Comparison of ENCODE assay signal across 9 cellular contexts in the genomic region with DNA sequence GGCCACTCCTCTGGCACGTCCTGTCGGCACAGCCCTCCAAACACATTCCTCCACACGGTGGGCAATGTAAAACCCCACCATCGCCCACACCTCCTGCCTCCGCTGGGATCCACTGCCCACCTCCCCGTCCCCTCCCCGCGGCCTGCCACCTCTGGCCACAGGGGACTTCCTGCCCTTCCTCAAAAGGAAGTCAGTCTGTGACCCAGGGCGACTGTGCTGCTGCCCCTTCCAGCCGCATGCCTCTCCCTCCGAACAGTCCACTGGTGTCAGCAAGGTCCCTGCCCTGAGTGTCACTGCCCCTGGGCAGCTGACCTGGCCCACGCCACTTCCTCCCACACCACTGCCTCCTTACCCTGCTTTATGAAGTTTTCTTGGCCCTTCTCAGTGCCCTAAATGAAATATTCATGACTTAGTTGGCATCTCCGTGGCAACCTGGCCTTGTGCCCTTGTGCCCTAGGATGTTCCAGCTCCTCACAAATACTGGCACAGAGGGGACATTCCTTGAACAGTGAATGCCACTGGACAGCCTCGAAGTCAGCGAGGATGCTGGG. TPM values are rescaled to one million over a fixed set of nuclear protein-coding genes. Genes with fewer than 3 reads are reported as not detected.
A peak's percentile ranks its signal among the peaks of the same experiment; 100 is the strongest.
DNase-seq lines count a peak whose midpoint lies in the region; ATAC-seq and TF ChIP-seq lines count a peak whose summit lies in the region.
"Had no signal": no experiment of that assay in that cellular context is flagged by ENCODE, and none has a peak within 500 bp of the region (broad histone marks: within the 10 kb centered on the region; RNA-seq: fewer than 3 reads in every experiment).

No MANE protein-coding gene starts in this region.

- peak overlapping the region; percentile 89 to 96 (median 94) for H3K4me3 Mint-ChIP-seq in CD4-positive, CD25-positive, alpha-beta regulatory T cell
- peak overlapping the region; percentile 73 for H3K4me3 Mint-ChIP-seq in central memory CD8-positive, alpha-beta T cell
- H3K4me3 Mint-ChIP-seq in nephron: no peak overlapping the region

- no peak overlapping the region for H2AFZ ChIP-seq in MM.1S (ENCODE audit: low read length)

- H3K27me3 Mint-ChIP-seq in CD4-positive, CD25-positive, alpha-beta regulatory T cell: no peaks in the 10 kb centered on the region
- H3K27me3 Mint-ChIP-seq in central memory CD8-positive, alpha-beta T cell: no peaks in the 10 kb centered on the region
- H3K27me3 Mint-ChIP-seq in nephron (ENCODE audit: low read depth): no peaks in the 10 kb centered on the region

- TF ChIP-seq POLR2A in spleen (IDR thresholded peaks at IDR 0.05): no peak

- peaks cover 0 to 2% (median 0%) of the 10 kb centered on the region in 7 donors for H3K9me3 Mint-ChIP-seq in CD4-positive, CD25-positive, alpha-beta regulatory T cell
- no peaks in the 10 kb centered on the region for H3K9me3 Mint-ChIP-seq in central memory CD8-positive, alpha-beta T cell
- H3K9me3 Mint-ChIP-seq in nephron: no peaks in the 10 kb centered on the region

- H3K4me1 Mint-ChIP-seq in CD4-positive, CD25-positive, alpha-beta regulatory T cell: peaks cover 0 to 39% (median 20%) of the 10 kb centered on the region in 4 donors
- peaks cover 32% of the 10 kb centered on the region for H3K4me1 Mint-ChIP-seq in central memory CD8-positive, alpha-beta T cell
- H3K4me1 Mint-ChIP-seq in nephron: peaks cover 22% of the 10 kb centered on the region

- intact Hi-C loops in spleen (cut with DNase I; ENCODE audit: low total_unique reads): no loop called here

- peak overlapping the region; percentile 57 to 91 (median 86) for H3K27ac Mint-ChIP-seq in CD4-positive, CD25-positive, alpha-beta regulatory T cell
- peak overlapping the region; percentile 61 for H3K27ac Mint-ChIP-seq in central memory CD8-positive, alpha-beta T cell (ENCODE audit: low read depth)
- peak overlapping the region in 2 of 3 experiments; percentile 62 to 85 for H3K27ac Mint-ChIP-seq in nephron

- peak overlapping the region; percentile 97 for H3K4me2 ChIP-seq in MM.1S (ENCODE audit: low read depth, low read length)

- H3K9me3 ChIP-seq in CD4-positive, CD25-positive, alpha-beta regulatory T cell (ENCODE audit: control insufficient read depth in 2 of 2, low read length in 2 of 2): no peaks in the 10 kb centered on the region
- H3K9me3 ChIP-seq in MM.1S (replicated peaks; ENCODE audit: insufficient read depth, low read length) (no peaks in the 10 kb centered on the region), spleen (no peaks in the 10 kb centered on the region)

- whole genome bisulfite sequencing in spleen, 5 donors: 43 to 68% (median 48%) methylated on average over 13 to 15 of the region's 15 CpGs

- ATAC-seq in CD4-positive, CD25-positive, alpha-beta regulatory T cell (ENCODE audit: low read depth in 2 of 2): no peak
- no peak for ATAC-seq in central memory CD8-positive, alpha-beta T cell (replicated peaks; ENCODE audit: extremely low read depth, poor library complexity, severe bottlenecking)
- ATAC-seq in GM18909 (IDR thresholded peaks at IDR 0.05; ENCODE audit: poor library complexity, unreplicated experiment): no peak
- ATAC-seq in GM19023 (IDR thresholded peaks at IDR 0.05; ENCODE audit: unreplicated experiment): no peak

- no peak overlapping the region for H3K9ac ChIP-seq in MM.1S (ENCODE audit: low read length)

- H3K9me2 ChIP-seq in MM.1S (replicated peaks; ENCODE audit: insufficient read depth, low read length): no peaks in the 10 kb centered on the region

- H3F3A ChIP-seq in MM.1S (ENCODE audit: insufficient read depth, low read length): peaks cover 30% of the 10 kb centered on the region

- H3K4me3 ChIP-seq in CD4-positive, CD25-positive, alpha-beta regulatory T cell (ENCODE audit: low read depth, low read length): peak overlapping the region; percentile 53
- H3K4me3 ChIP-seq in MM.1S (ENCODE audit: low read length) (peak overlapping the region; percentile 88; the same call in 1 of the 2 replicates), spleen (peak overlapping the region in 1 of 8 donors; percentile 76)

- H3K27ac ChIP-seq in CD4-positive, CD25-positive, alpha-beta regulatory T cell (ENCODE audit: insufficient read depth, low read length, poor library complexity, severe bottlenecking): peak overlapping the region; percentile 76
- H3K27ac ChIP-seq in MM.1S (ENCODE audit: low read length) (no peak overlapping the region), spleen (peak overlapping the region in 4 of 8 donors; percentile 1 to 84 (median 32))

- no peaks in the 10 kb centered on the region for H4K20me1 ChIP-seq in MM.1S (ENCODE audit: insufficient read depth, low read length)

- peaks cover 16% of the 10 kb centered on the region for H3K36me3 ChIP-seq in CD4-positive, CD25-positive, alpha-beta regulatory T cell (ENCODE audit: control insufficient read depth, insufficient read depth, low read length)
- no peaks in the 10 kb centered on the region for H3K36me3 ChIP-seq in MM.1S (replicated peaks; ENCODE audit: insufficient read depth, low read length)
- peaks cover 0 to 24% (median 5%) of the 10 kb centered on the region in 6 donors for H3K36me3 ChIP-seq in spleen

- peaks cover 26% of the 10 kb centered on the region for H3K4me1 ChIP-seq in CD4-positive, CD25-positive, alpha-beta regulatory T cell (ENCODE audit: control insufficient read depth, insufficient read depth, low read length, poor library complexity, severe bottlenecking)
- peaks cover 8% of the 10 kb centered on the region; the same call in 1 of the 2 replicates for H3K4me1 ChIP-seq in MM.1S (ENCODE audit: low read length)
- peaks cover 16 to 73% (median 39%) of the 10 kb centered on the region in 6 donors for H3K4me1 ChIP-seq in spleen

- no peak for DNase-seq in CD4-positive, CD25-positive, alpha-beta regulatory T cell
- no peak for DNase-seq in MM.1S
- DNase-seq in central memory CD8-positive, alpha-beta T cell (ENCODE audit: low spot score in 2 of 2): no peak
- DNase-seq in cortex of kidney (lab: John Stamatoyannopoulos, UW): no peak
- DNase-seq in spleen: no peak
- DNase-seq: stimulated activated CD4-positive, alpha-beta T cell treated with anti-CD3 and anti-CD28 coated beads, Interleukin-12 subunit alpha, Interleukin-12 subunit beta, amount 100 ng/mL, for 4 hours had no signal

- H3K27me3 ChIP-seq in CD4-positive, CD25-positive, alpha-beta regulatory T cell (ENCODE audit: control insufficient read depth, insufficient read depth, low read length): no peaks in the 10 kb centered on the region
- H3K27me3 ChIP-seq in MM.1S (replicated peaks; ENCODE audit: insufficient read depth, low read length) (no peaks in the 10 kb centered on the region), spleen (replicated peaks in 1 of 7) (no peaks in the 10 kb centered on the region)

- peaks cover 35% of the 10 kb centered on the region for H3K79me2 ChIP-seq in MM.1S (ENCODE audit: low read length)

- TF ChIP-seq CTCF in MM.1S (IDR thresholded peaks at IDR 0.05; ENCODE audit: low read length) (no peak), nephron (IDR thresholded peaks at IDR 0.05; ENCODE audit: unreplicated experiment in 3 of 3) (no peak), spleen (IDR thresholded peaks at IDR 0.05 in 8 of 11, conservative IDR thresholded peaks at IDR 0.05 in 3 of 11) (no peak)

- peaks cover 19% of the 10 kb centered on the region for H3K36me3 Mint-ChIP-seq in CD4-positive, CD25-positive, alpha-beta regulatory T cell
- peaks cover 24% of the 10 kb centered on the region for H3K36me3 Mint-ChIP-seq in central memory CD8-positive, alpha-beta T cell (ENCODE audit: insufficient read depth)
- H3K36me3 Mint-ChIP-seq in nephron (ENCODE audit: low read depth): no peaks in the 10 kb centered on the region

RNA-seq across cellular contexts. Expression of gene PLD6, which starts 2.0 kb away (rescaled TPM):
- total RNA-seq in CD4-positive, CD25-positive, alpha-beta regulatory T cell: 9.4 TPM
- polyA plus RNA-seq in CD4-positive, CD25-positive, alpha-beta regulatory T cell: 10 to 100 TPM in 3 of 4 donors, 1 to 10 TPM in 1; 8.9 to 19.3 (median 16.0) TPM
- total RNA-seq in spleen: 1 to 10 TPM; 1.4 to 5.6 (median 3.7) TPM
- polyA plus RNA-seq in spleen: 1 to 10 TPM; 2.2 to 3.9 (median 3.0) TPM

RNA-seq across cellular contexts. Expression of gene FLCN, which starts 32.9 kb away (rescaled TPM):
- 60.5 TPM for total RNA-seq in CD4-positive, CD25-positive, alpha-beta regulatory T cell
- polyA plus RNA-seq in CD4-positive, CD25-positive, alpha-beta regulatory T cell: 10 to 100 TPM in 1 of 4 donors, 1 to 10 TPM in 3; 6.6 to 10.9 (median 7.6) TPM
- total RNA-seq in spleen: 10 to 100 TPM; 53.9 to 91.6 (median 81.5) TPM
- 10 to 100 TPM in 1 of 3 donors, 1 to 10 TPM in 2; 9.1 to 34.1 (median 9.9) TPM for polyA plus RNA-seq in spleen

Comparison
In these comparisons a context has a peak if more than half of its experiments do, and no peak if none do; other contexts are left out.
1. H3K4me3 Mint-ChIP-seq: peak in CD4-positive, CD25-positive, alpha-beta regulatory T cell (4 of 4) and central memory CD8-positive, alpha-beta T cell (single experiment); none in nephron (0 of 3).
2. Peak in every context shown above with its lines, with median percentiles within 50 percentile points of each other: H3K27ac Mint-ChIP-seq.